26 cellular contexts compared by ENCODE assay signal in genomic region chr4:98512918-98513317, GRCh38.
DNase-seq lines count a peak whose midpoint lies in the region; ATAC-seq, FAIRE-seq and TF ChIP-seq lines count a peak whose summit lies in the region.
"Had no signal": no experiment of that assay in that cellular context is flagged by ENCODE, and none has a peak within 500 bp of the region (broad histone marks: within the 10 kb centered on the region; RNA-seq: fewer than 3 reads in every experiment).

No MANE protein-coding gene starts in this region.

- intact Hi-C loops in IMR-90 (cut with micrococcal nuclease) = no loop called here
- intact Hi-C loops in mucosa of descending colon (cut with DNase I, micrococcal nuclease) = no loop called here

- no peak overlapping the region for H3K4me2 ChIP-seq in IMR-90 (ENCODE audit: low read depth, low read length)
- H3K4me2 ChIP-seq in astrocyte (ENCODE audit: low read length) = no peak overlapping the region
- H3K4me2 ChIP-seq: BLaER1 had no signal

- peak overlapping the region; percentile 48; the same call in 1 of the 2 replicates for H2BK120ac ChIP-seq in IMR-90 (ENCODE audit: low read depth, low read length)

- no peaks in the 10 kb centered on the region for H3K27me3 ChIP-seq in IMR-90 (ENCODE audit: control insufficient read depth, insufficient read depth, low read length)
- H3K27me3 ChIP-seq in astrocyte (ENCODE audit: insufficient read depth, low read length) = no peaks in the 10 kb centered on the region
- H3K27me3 ChIP-seq: BLaER1, MG63 had no signal

- H3K79me2 ChIP-seq in astrocyte (ENCODE audit: insufficient read depth, low read length) = peaks cover 77% of the 10 kb centered on the region

- in situ Hi-C loops in G401 (cut with HindIII; ENCODE audit: low sequenced_read_pairs) = no loop called here
- in situ Hi-C loops in IMR-90 (cut with MboI; ENCODE audit: low sequenced_read_pairs) = no loop called here

- H2BK15ac ChIP-seq in IMR-90 (ENCODE audit: low read depth, low read length) = no peak overlapping the region

- no peak overlapping the region for H3K4me3 ChIP-seq in IMR-90 (ENCODE audit: insufficient read depth, low read depth, low read length)
- H3K4me3 ChIP-seq in astrocyte (ENCODE audit: insufficient read depth, low read depth, low read length) = no peak overlapping the region
- no peak overlapping the region for H3K4me3 ChIP-seq in mucosa of descending colon
- H3K4me3 ChIP-seq: BLaER1, GM12878, MG63 had no signal

- no peaks in the 10 kb centered on the region for H3K36me3 ChIP-seq in IMR-90 (ENCODE audit: control insufficient read depth, insufficient read depth, low read length)
- H3K36me3 ChIP-seq in astrocyte (ENCODE audit: insufficient read depth, low read length) = no peaks in the 10 kb centered on the region
- H3K36me3 ChIP-seq in mucosa of descending colon (ENCODE audit: low read depth) = no peaks in the 10 kb centered on the region
- H3K36me3 ChIP-seq: BLaER1 had no signal

- peaks cover 42% of the 10 kb centered on the region for H3K4me1 ChIP-seq in IMR-90 (ENCODE audit: control insufficient read depth, insufficient read depth, low read length)
- H3K4me1 ChIP-seq in astrocyte (ENCODE audit: insufficient read depth, low read length) = peaks cover 62% of the 10 kb centered on the region
- H3K4me1 ChIP-seq in mucosa of descending colon (ENCODE audit: low read depth) = no peaks in the 10 kb centered on the region
- H3K4me1 ChIP-seq: BLaER1 had no signal

- H4K20me1 ChIP-seq in IMR-90 (ENCODE audit: insufficient read depth, low read length) = peaks cover 10% of the 10 kb centered on the region; the same call in 1 of the 2 replicates
- no peaks in the 10 kb centered on the region for H4K20me1 ChIP-seq in astrocyte (ENCODE audit: insufficient read depth, low read length)
- H4K20me1 ChIP-seq: BLaER1 had no signal

- ATAC-seq in IMR-90 (ENCODE audit: low read depth) (no peak), mucosa of descending colon (peak; percentile 22), HG02642 (IDR thresholded peaks at IDR 0.05; ENCODE audit: poor library complexity, unreplicated experiment) (no peak)
- ATAC-seq: GM12878 had no signal

- no peak for TF ChIP-seq POLR2A in IMR-90 (IDR thresholded peaks at IDR 0.05; ENCODE audit: low read depth, low read length)

- peak overlapping the region; percentile 42; the same call in 1 of the 2 replicates for H2AK5ac ChIP-seq in IMR-90 (ENCODE audit: low read depth, low read length)

- H4K5ac ChIP-seq in IMR-90 (ENCODE audit: low read depth, low read length) = peak overlapping the region; percentile 18; the same call in 1 of the 2 replicates

- BruUV-seq in IMR-90 (replicated peaks; lab: Mats Ljungman, UMichigan) = no TSS peak

- H3K4me3 Mint-ChIP-seq in astrocyte (ENCODE audit: unreplicated experiment) = no peak overlapping the region
- H3K4me3 Mint-ChIP-seq: CD4-positive, CD25-positive, alpha-beta regulatory T cell had no signal

- TF ChIP-seq RAD21 in IMR-90 (IDR thresholded peaks at IDR 0.05; ENCODE audit: low read length) = no peak

- H3K4me1 Mint-ChIP-seq in astrocyte (ENCODE audit: low read depth, unreplicated experiment) = peaks cover 81% of the 10 kb centered on the region

- dilution Hi-C loops in IMR-90 (cut with HindIII; ENCODE audit: low sequenced_read_pairs, unreplicated experiment) = no loop called here

- H3K27me3 Mint-ChIP-seq in astrocyte (ENCODE audit: low read depth, unreplicated experiment) = no peaks in the 10 kb centered on the region
- H3K27me3 Mint-ChIP-seq: CD4-positive, CD25-positive, alpha-beta regulatory T cell had no signal

- no peaks in the 10 kb centered on the region for H3K9me3 ChIP-seq in IMR-90 (ENCODE audit: control insufficient read depth, insufficient read depth, low read length)
- H3K9me3 ChIP-seq in astrocyte (ENCODE audit: insufficient read depth, low read depth, low read length) = no peaks in the 10 kb centered on the region
- H3K9me3 ChIP-seq in mucosa of descending colon = no peaks in the 10 kb centered on the region
- H3K9me3 ChIP-seq: BLaER1, MG63 had no signal

- DNase-seq in G401 (ENCODE audit: low spot score) (peak; percentile 45), IMR-90 (no peak), astrocyte (ENCODE audit: low read depth) (no peak), mucosa of descending colon (no peak), urothelium cell line (ENCODE audit: low spot score) (no peak), DMS 273 treated with DMSO at 0.1 percent for 48 hours (lab: John Stamatoyannopoulos, UW) (no peak)
- DNase-seq in stimulated activated naive CD4-positive, alpha-beta T cell (lab: John Stamatoyannopoulos, UW) = no peak
- DNase-seq: CD4-positive, CD25-positive, alpha-beta regulatory T cell; DMS53; KG1; MG63; NCI-H1048; NCI-H1417; NCI-H1694; NCI-H2081; NCI-H2227 treated with DMSO at 0.1 percent for 48 hours; NCI-H526 treated with DMSO at 0.1 percent for 48 hours; RPMI8226; SHP77 had no signal

- peak overlapping the region; percentile 11 for H2BK5ac ChIP-seq in IMR-90 (ENCODE audit: low read depth, low read length, poor library complexity, severe bottlenecking)

- no peak overlapping the region for H3K56ac ChIP-seq in IMR-90 (ENCODE audit: extremely low read depth, insufficient read depth, low read length)

- H3K9ac ChIP-seq in IMR-90 (ENCODE audit: low read depth, low read length) = no peak overlapping the region
- no peak overlapping the region for H3K9ac ChIP-seq in astrocyte (ENCODE audit: low read length)
- H3K9ac ChIP-seq: BLaER1 had no signal

- peaks cover 35% of the 10 kb centered on the region for H3K9me1 ChIP-seq in IMR-90 (ENCODE audit: insufficient read depth, low read length)

- peak overlapping the region in 1 of 2 experiments; percentile 30; a peak in 1 of 4 replicates for H4K8ac ChIP-seq in IMR-90 (ENCODE audit: low read depth in 2 of 2, low read length in 2 of 2)

- H3K79me1 ChIP-seq in IMR-90 (ENCODE audit: low read depth in 1 of 2, low read length in 2 of 2) = peaks cover 49 to 75% of the 10 kb centered on the region in 2 experiments

- POLR2A ChIA-PET in IMR-90 (lab: Charles Lee; ENCODE audit: unreplicated experiment) = no interaction called here

- no peaks in the 10 kb centered on the region for H3K36me3 Mint-ChIP-seq in astrocyte (ENCODE audit: low read depth, unreplicated experiment)

- CTCF ChIA-PET in IMR-90 (lab: Yijun Ruan, JAX) = no interaction called here

- H3K23ac ChIP-seq in IMR-90 (ENCODE audit: low read depth, low read length) = peak overlapping the region; percentile 26; the same call in 1 of the 2 replicates

- H2AK9ac ChIP-seq in IMR-90 (replicated peaks; ENCODE audit: low read depth, low read length, poor library complexity) = no peak overlapping the region

- H2AFZ ChIP-seq in IMR-90 (replicated peaks; ENCODE audit: low read length, poor library complexity) = no peak overlapping the region
- no peak overlapping the region for H2AFZ ChIP-seq in astrocyte (ENCODE audit: low read depth, low read length)

- H3K18ac ChIP-seq in IMR-90 (ENCODE audit: low read depth, low read length) = peak overlapping the region; percentile 61; the same call in 1 of the 2 replicates

- 0 out of 2 replicates have a peak overlapping the region, but pooled peaks have one; percentile 35 for H3K14ac ChIP-seq in IMR-90 (replicated peaks; ENCODE audit: low read depth, low read length)

- no peaks in the 10 kb centered on the region for H3K9me3 Mint-ChIP-seq in astrocyte (ENCODE audit: unreplicated experiment)

- peak overlapping the region; percentile 66 for H3K27ac Mint-ChIP-seq in astrocyte (ENCODE audit: unreplicated experiment)

- H4K91ac ChIP-seq in IMR-90 (ENCODE audit: insufficient read depth, low read depth, low read length) = peak overlapping the region; percentile 47

- no peak overlapping the region for H3K27ac ChIP-seq in IMR-90 (ENCODE audit: insufficient read depth, low read length)
- no peak overlapping the region for H3K27ac ChIP-seq in astrocyte (ENCODE audit: low read depth, low read length)
- H3K27ac ChIP-seq: BLaER1 had no signal

- peak overlapping the region; percentile 65 for H3K4ac ChIP-seq in IMR-90 (ENCODE audit: low read depth, low read length)

- no peak for FAIRE-seq in astrocyte (lab: Jason Lieb, UNC)
- FAIRE-seq in urothelium cell line (lab: Jason Lieb, UNC) = no peak
- FAIRE-seq: A204.1, D721Med, G401.6, GM12878, HTR-8/SVneo had no signal

- TF ChIP-seq CTCF in IMR-90 (conservative IDR thresholded peaks at IDR 0.05; ENCODE audit: low read depth, low read length) (no peak), astrocyte (IDR thresholded peaks at IDR 0.05; ENCODE audit: insufficient read depth, low read depth, low read length) (no peak), mucosa of descending colon (IDR thresholded peaks at IDR 0.05) (no peak)

- H2BK20ac ChIP-seq in IMR-90 (ENCODE audit: low read depth, low read length) = peak overlapping the region; percentile 32; the same call in 1 of the 2 replicates

- 100% methylated on average over 1 of the region's 3 CpGs; no CpG with 5 or more reads in 1 of the 2 experiments for WGBS in IMR-90 (ENCODE audit: extremely low coverage in 2 of 2, insufficient read length in 1 of 2), 2 experiments

TF ChIP-seq in IMR-90, 13 proteins besides CTCF, POLR2A, EP300 and RAD21 (continues in another document):
- TF ChIP-seq ELK1 (IDR thresholded peaks at IDR 0.05; ENCODE audit: borderline replicate concordance, low read depth, low read length) = no peak
- no peak for TF ChIP-seq FOS (IDR thresholded peaks at IDR 0.05; ENCODE audit: low read depth, low read length)
- no peak for TF ChIP-seq RFX5 (IDR thresholded peaks at IDR 0.05; ENCODE audit: low read depth, low read length)
- no peak for TF ChIP-seq USF2 (IDR thresholded peaks at IDR 0.05; ENCODE audit: low read depth, low read length)
- TF ChIP-seq MXI1 (IDR thresholded peaks at IDR 0.05; ENCODE audit: borderline replicate concordance, low read depth, low read length) = no peak
- no peak for TF ChIP-seq BHLHE40 (IDR thresholded peaks at IDR 0.05; ENCODE audit: low read depth, low read length)
- no peak for TF ChIP-seq MAZ (IDR thresholded peaks at IDR 0.05; ENCODE audit: borderline replicate concordance, low read depth, low read length)
- no peak for TF ChIP-seq CEBPB (IDR thresholded peaks at IDR 0.05; ENCODE audit: low read depth, low read length)
